In genomic region chr2:183123959-183124221, GRCh38 we compare ENCODE assay signal across 8 cellular contexts. TPM values are rescaled to one million over a fixed set of nuclear protein-coding genes. Genes with fewer than 3 reads are reported as not detected.
DNase-seq lines count a peak whose midpoint lies in the region; ATAC-seq and TF ChIP-seq lines count a peak whose summit lies in the region.

No MANE protein-coding gene starts in this region.

- H3K9me3 ChIP-seq in AG04450 (ENCODE audit: control insufficient read depth, insufficient read depth, low read length): no peaks in the 10 kb centered on the region
- no peaks in the 10 kb centered on the region for H3K9me3 ChIP-seq in adipocyte (ENCODE audit: control insufficient read depth, low read length)
- no peaks in the 10 kb centered on the region for H3K9me3 ChIP-seq in thyroid gland

- DNase-seq in AG04450 (ENCODE audit: low read depth, low spot score): no peak
- DNase-seq in adipocyte (ENCODE audit: low read depth): no peak
- DNase-seq in kidney epithelial cell (ENCODE audit: low read depth): no peak
- DNase-seq in thyroid gland: no peak
- no peak for DNase-seq in dermis blood vessel endothelial cell
- no peak for DNase-seq in G401 (ENCODE audit: low spot score)

- H3K4me1 ChIP-seq in adipocyte (ENCODE audit: control insufficient read depth, insufficient read depth, low read length): peaks cover 26% of the 10 kb centered on the region
- peaks cover 0 to 6% of the 10 kb centered on the region in 2 donors for H3K4me1 ChIP-seq in thyroid gland

- CTCF ChIA-PET in AG04450 (lab: Charles Lee): no interaction called here

- in situ Hi-C loops in G401 (cut with HindIII; ENCODE audit: low sequenced_read_pairs): no loop called here

- POLR2A ChIA-PET in AG04450 (lab: Yijun Ruan, JAX): no interaction called here

- ATAC-seq in GM19025 (IDR thresholded peaks at IDR 0.05; ENCODE audit: low read depth, unreplicated experiment) (peak; percentile 30), HG03159 (IDR thresholded peaks at IDR 0.05; ENCODE audit: unreplicated experiment) (peak; percentile 39)

- H3K4me3 ChIP-seq in AG04450 (ENCODE audit: low read depth, low read length): peak overlapping the region; percentile 74
- peak overlapping the region; percentile 100 for H3K4me3 ChIP-seq in adipocyte (ENCODE audit: low read length)
- peak overlapping the region; percentile 79 for H3K4me3 ChIP-seq in kidney epithelial cell (ENCODE audit: low read depth, low read length)
- H3K4me3 ChIP-seq in thyroid gland (replicated peaks in 1 of 3): peak overlapping the region; percentile 41 to 86 (median 62)

- peak overlapping the region; percentile 94 for H3K27ac ChIP-seq in AG04450 (ENCODE audit: low read depth, low read length)
- H3K27ac ChIP-seq in thyroid gland: peak overlapping the region; percentile 20 to 78 (median 77)

- WGBS in thyroid gland, 2 donors: 0% methylated on average over 7 of the region's 7 CpGs

- H3K9ac ChIP-seq in adipocyte (ENCODE audit: low read length): peak overlapping the region; percentile 87

- no peaks in the 10 kb centered on the region for H3K27me3 ChIP-seq in AG04450 (ENCODE audit: control insufficient read depth, insufficient read depth, low read length)
- no peaks in the 10 kb centered on the region for H3K27me3 ChIP-seq in adipocyte (replicated peaks; ENCODE audit: control insufficient read depth, insufficient read depth, low read length)
- no peaks in the 10 kb centered on the region for H3K27me3 ChIP-seq in kidney epithelial cell (ENCODE audit: control insufficient read depth, insufficient read depth, low read length)
- no peaks in the 10 kb centered on the region for H3K27me3 ChIP-seq in thyroid gland

- no peak for TF ChIP-seq POLR2A in thyroid gland (IDR thresholded peaks at IDR 0.05)

- H3K36me3 ChIP-seq in adipocyte (ENCODE audit: control insufficient read depth, insufficient read depth, low read length, severe bottlenecking): peaks cover 2% of the 10 kb centered on the region
- no peaks in the 10 kb centered on the region for H3K36me3 ChIP-seq in kidney epithelial cell (ENCODE audit: control insufficient read depth, insufficient read depth, low read length)
- H3K36me3 ChIP-seq in thyroid gland: no peaks in the 10 kb centered on the region

- TF ChIP-seq CTCF in AG04450 (IDR thresholded peaks at IDR 0.05; ENCODE audit: low read depth, low read length): no peak
- no peak for TF ChIP-seq CTCF in kidney epithelial cell (IDR thresholded peaks at IDR 0.05; ENCODE audit: insufficient read depth, low read length, poor library complexity, severe bottlenecking)
- no peak for TF ChIP-seq CTCF in thyroid gland (IDR thresholded peaks at IDR 0.05)

- intact Hi-C loops in thyroid gland (cut with DNase I): loop anchor here (5.0 kb wide), 1 partner anchor 47 kb away; the partner anchor contains the start of gene DUSP19

RNA-seq across cellular contexts. Expression of gene NUP35, which starts 0.4 kb away (rescaled TPM):
- polyA plus RNA-seq in AG04450 (2011; rRNA removed): 8.7 and 10.5 TPM in 2 replicates
- 6.8 and 7.1 TPM in 2 replicates for polyA minus RNA-seq in AG04450 (2011; rRNA and poly(A)+ RNA removed)
- total RNA-seq in kidney epithelial cell: 11.2 and 16.6 TPM in 2 replicates
- 10 to 100 TPM; 13.7 to 19.1 (median 17.2) TPM for total RNA-seq in thyroid gland
- 13.8 and 20.1 TPM in 2 replicates for total RNA-seq in dermis blood vessel endothelial cell
- total RNA-seq in G401 (2014; rRNA removed; shearing (Covaris generic)): 27.7 and 39.4 TPM in 2 replicates

RNA-seq across cellular contexts. Expression of gene DUSP19, which starts 45.3 kb away (rescaled TPM):
- 2.3 and 3.6 TPM in 2 replicates for polyA plus RNA-seq in AG04450 (2011; rRNA removed)
- polyA minus RNA-seq in AG04450 (2011; rRNA and poly(A)+ RNA removed): 4.2 and 4.7 TPM in 2 replicates
- total RNA-seq in kidney epithelial cell (0.58 and 1.0 TPM in 2 replicates), thyroid gland (1 to 10 TPM; 3.2 to 5.9 (median 3.7) TPM), dermis blood vessel endothelial cell (2.6 and 4.4 TPM in 2 replicates)
- 3.4 and 4.6 TPM in 2 replicates for total RNA-seq in G401 (2014; rRNA removed; shearing (Covaris generic))
